Comparison of ENCODE assay signal across 7 cellular contexts in the genomic region with DNA sequence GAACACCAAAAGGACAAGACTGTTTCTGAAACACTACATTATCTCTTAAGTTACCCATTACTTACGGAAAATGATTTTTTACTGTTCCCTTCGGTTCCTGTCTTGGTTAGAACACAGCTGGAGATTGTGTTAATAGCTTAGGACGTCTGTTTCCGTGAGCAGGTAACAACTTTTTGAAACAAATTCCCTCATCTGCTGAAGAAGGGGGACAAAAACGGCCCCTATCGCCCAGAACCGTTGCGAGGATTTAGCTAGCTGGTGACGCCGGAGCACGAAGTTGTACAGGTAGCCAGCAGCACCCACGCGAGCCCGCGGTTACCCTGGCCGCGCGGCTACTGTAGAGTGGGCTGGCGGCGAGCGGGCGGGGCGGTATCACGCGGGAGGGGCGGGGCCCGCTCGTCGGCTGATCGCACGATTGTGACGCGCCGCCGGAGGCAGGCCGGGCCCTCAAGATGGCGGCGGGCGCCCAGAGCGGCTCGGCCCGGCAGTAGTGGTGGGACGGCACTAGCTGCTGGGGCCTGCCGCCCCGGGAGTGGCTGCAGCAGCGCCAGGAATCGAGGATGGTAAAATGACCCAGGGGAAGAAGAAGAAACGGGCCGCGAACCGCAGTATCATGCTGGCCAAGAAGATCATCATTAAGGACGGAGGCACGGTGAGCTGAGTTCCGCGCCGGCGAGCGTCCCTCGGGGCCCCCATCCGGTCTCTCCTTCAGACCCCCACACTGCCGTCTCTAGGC.
DNase-seq lines count a peak whose midpoint lies in the region; ATAC-seq, FAIRE-seq and TF ChIP-seq lines count a peak whose summit lies in the region.

No MANE protein-coding gene starts in this region.

- no peaks in the 10 kb centered on the region for H3K27me3 ChIP-seq in astrocyte (ENCODE audit: insufficient read depth, low read length)

- FAIRE-seq in astrocyte (lab: Jason Lieb, UNC) = no peak

- no peak for TF ChIP-seq CTCF in astrocyte (IDR thresholded peaks at IDR 0.05; ENCODE audit: insufficient read depth, low read depth, low read length)
- no peak for TF ChIP-seq CTCF in retinal pigment epithelial cell (conservative IDR thresholded peaks at IDR 0.05; ENCODE audit: low read depth, low read length)

- no peaks in the 10 kb centered on the region for H3K9me3 ChIP-seq in astrocyte (ENCODE audit: insufficient read depth, low read depth, low read length)

- H3K4me1 Mint-ChIP-seq in astrocyte (ENCODE audit: low read depth, unreplicated experiment) = peaks cover 9% of the 10 kb centered on the region

- peaks cover 31% of the 10 kb centered on the region for H4K20me1 ChIP-seq in astrocyte (ENCODE audit: insufficient read depth, low read length)

- peak overlapping the region; percentile 97 for H3K27ac ChIP-seq in astrocyte (ENCODE audit: low read depth, low read length)

- H3K4me2 ChIP-seq in astrocyte (ENCODE audit: low read length) = peak overlapping the region; percentile 99

- no peaks in the 10 kb centered on the region for H3K36me3 ChIP-seq in astrocyte (ENCODE audit: insufficient read depth, low read length)

- peak overlapping the region; percentile 94 for H3K4me3 Mint-ChIP-seq in astrocyte (ENCODE audit: unreplicated experiment)

- H3K9me3 Mint-ChIP-seq in astrocyte (ENCODE audit: unreplicated experiment) = no peaks in the 10 kb centered on the region

- ATAC-seq in GM18505 (IDR thresholded peaks at IDR 0.05; ENCODE audit: unreplicated experiment) = peak; percentile 91
- peak; percentile 73 for ATAC-seq in HG02884 (IDR thresholded peaks at IDR 0.05; ENCODE audit: unreplicated experiment)

- DNase-seq in NCI-H1694 (lab: John Stamatoyannopoulos, UW) (peak; percentile 50), T-helper 22 cell (ENCODE audit: low read depth) (peak; percentile 80), astrocyte (ENCODE audit: low read depth) (peak; percentile 70), hippocampal formation (lab: John Stamatoyannopoulos, UW) (peak; percentile 79 to 82), retinal pigment epithelial cell (ENCODE audit: low read depth) (no peak)

- peak overlapping the region; percentile 98 for H3K9ac ChIP-seq in astrocyte (ENCODE audit: low read length)

- H3K4me3 ChIP-seq in astrocyte (ENCODE audit: insufficient read depth, low read depth, low read length) (peak overlapping the region; percentile 97), retinal pigment epithelial cell (ENCODE audit: low read length) (peak overlapping the region; percentile 92)

- peak overlapping the region; percentile 93 for H3K27ac Mint-ChIP-seq in astrocyte (ENCODE audit: unreplicated experiment)

- H3K4me1 ChIP-seq in astrocyte (ENCODE audit: insufficient read depth, low read length) = no peaks in the 10 kb centered on the region

- peak overlapping the region; percentile 87 for H2AFZ ChIP-seq in astrocyte (ENCODE audit: low read depth, low read length)

- no peaks in the 10 kb centered on the region for H3K36me3 Mint-ChIP-seq in astrocyte (ENCODE audit: low read depth, unreplicated experiment)

- peak; percentile 97 for TF ChIP-seq POLR2A in GM18505 (IDR thresholded peaks at IDR 0.05; ENCODE audit: borderline replicate concordance, extremely low read depth, insufficient read depth, insufficient read length)

- no peaks in the 10 kb centered on the region for H3K27me3 Mint-ChIP-seq in astrocyte (ENCODE audit: low read depth, unreplicated experiment)

- H3K79me2 ChIP-seq in astrocyte (ENCODE audit: insufficient read depth, low read length) = peaks cover 62% of the 10 kb centered on the region
